26 cellular contexts compared by ENCODE assay signal in the genomic region with DNA sequence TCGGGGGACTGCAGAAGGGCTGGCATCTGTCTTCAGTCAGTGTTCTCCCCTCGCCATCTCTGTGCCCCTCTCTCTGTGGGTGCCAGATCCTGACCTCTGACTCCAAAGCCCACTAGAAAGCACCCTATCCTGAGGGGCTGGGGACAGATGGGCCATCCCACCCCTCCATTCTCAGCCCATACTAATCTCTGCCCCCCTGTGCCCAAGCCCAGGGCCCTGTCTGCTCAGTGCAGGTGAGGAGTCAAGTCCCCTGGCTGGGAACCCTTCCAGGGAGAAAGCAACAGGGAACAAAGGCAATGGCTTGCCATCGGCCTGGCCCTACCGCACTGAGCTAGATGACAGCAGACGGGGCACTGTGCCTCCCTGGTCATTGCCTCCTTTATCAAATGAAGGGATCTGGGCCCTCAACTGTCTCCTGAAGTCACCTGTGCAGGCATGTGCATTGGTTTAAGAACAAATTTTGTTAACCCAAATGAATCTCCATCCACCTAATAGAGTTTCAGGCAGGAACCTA.
"Had no signal": no experiment of that assay in that cellular context is flagged by ENCODE, and none has a peak within 500 bp of the region (broad histone marks: within the 10 kb centered on the region; RNA-seq: fewer than 3 reads in every experiment).

No MANE protein-coding gene starts in this region.

- ATAC-seq: activated CD4-positive, CD25-positive, alpha-beta regulatory T cell treated with anti-CD3 and anti-CD28 coated beads, Interleukin-2, amount 50 U/mL, for 24 hours; activated CD8-positive, alpha-beta memory T cell treated with anti-CD3 and anti-CD28 coated beads, Interleukin-2, amount 10 ng/mL, durations not matched to agents 7 days and 5 days; activated CD8-positive, alpha-beta T cell treated with anti-CD3 and anti-CD28 coated beads for 36 hours; activated naive CD8-positive, alpha-beta T cell treated with anti-CD3 and anti-CD28 coated beads, Interleukin-2, amount 50 U/mL, for 24 hours; left lung; pancreas; right lobe of liver; T-cell had no signal

- H3K9me3 ChIP-seq: left lung, pancreas, right lobe of liver, thyroid gland had no signal

- DNase-seq: activated CD4-positive, alpha-beta T cell treated with anti-CD3 and anti-CD28 coated beads, Interleukin-2, amount 10 ng/mL, durations not matched to agents 24 days and 14 days; activated CD8-positive, alpha-beta memory T cell treated with anti-CD3 and anti-CD28 coated beads, Interleukin-2, amount 10 ng/mL, durations not matched to agents 7 days and 5 days; activated CD8-positive, alpha-beta T cell treated with anti-CD3 and anti-CD28 coated beads for 36 hours; activated gamma-delta T cell; activated naive CD4-positive, alpha-beta T cell treated with anti-CD3 and anti-CD28 coated beads, Interleukin-2, amount 50 U/mL, for 16 hours; activated naive CD8-positive, alpha-beta T cell treated with anti-CD3 and anti-CD28 coated beads, Interleukin-2, amount 50 U/mL, for 24 hours; effector CD4-positive, alpha-beta T cell; immature natural killer cell; kidney glomerular epithelial cell; pancreas; right lobe of liver; stimulated activated CD4-positive, alpha-beta T cell treated with anti-CD3 and anti-CD28 coated beads, Interleukin-2, amount 100 ng/mL, for 24 hours; stimulated activated naive CD4-positive, alpha-beta T cell; substantia nigra; T-cell; thyroid gland had no signal

- H3K4me1 Mint-ChIP-seq: T-cell had no signal

- H3K27ac ChIP-seq: cardiac muscle cell, left lung, pancreas, right lobe of liver, skin epidermis, thyroid gland, VCaP had no signal

- H3K36me3 Mint-ChIP-seq: activated CD8-positive, alpha-beta memory T cell treated with anti-CD3 and anti-CD28 coated beads, Interleukin-2, amount 10 ng/mL, durations not matched to agents 7 days and 5 days; T-cell had no signal

- H3K36me3 ChIP-seq: cardiac muscle cell, left lung, pancreas, right lobe of liver, thyroid gland had no signal

- H3K4me3 Mint-ChIP-seq: activated CD4-positive, alpha-beta T cell treated with anti-CD3 and anti-CD28 coated beads, Interleukin-2, amount 10 ng/mL, durations not matched to agents 24 days and 14 days; activated CD8-positive, alpha-beta memory T cell treated with anti-CD3 and anti-CD28 coated beads, Interleukin-2, amount 10 ng/mL, durations not matched to agents 7 days and 5 days; activated CD8-positive, alpha-beta T cell treated with anti-CD3 and anti-CD28 coated beads for 36 hours; activated naive CD8-positive, alpha-beta T cell treated with anti-CD3 and anti-CD28 coated beads, Interleukin-2, amount 50 U/mL, for 24 hours; activated T-helper 1 cell treated with anti-CD3 and anti-CD28 coated beads, Interleukin-12 subunit alpha, Interleukin-12 subunit beta, Interleukin-2, Interleukin-4 antibody, amounts not matched to agents 30 ng/mL and 10 ng/mL and 1 ng/mL, durations not matched to agents 14 hours and 24 hours and 36 hours; dendritic cell treated with granulocyte-macrophage colony-stimulating factor and Interleukin-4, amounts not matched to agents 40 ng/mL and 50 ng/mL, for 4 days; immature natural killer cell; T-cell; T-helper 2 cell treated with Interferon-gamma antibody and Interleukin-4, amounts not matched to agents 5 μg/mL and 100 μg/mL, for 36 hours had no signal

- H3K27ac Mint-ChIP-seq: activated CD4-positive, alpha-beta T cell treated with anti-CD3 and anti-CD28 coated beads, Interleukin-2, amount 10 ng/mL, durations not matched to agents 24 days and 14 days; activated CD8-positive, alpha-beta memory T cell treated with anti-CD3 and anti-CD28 coated beads, Interleukin-2, amount 10 ng/mL, durations not matched to agents 7 days and 5 days; activated CD8-positive, alpha-beta T cell treated with anti-CD3 and anti-CD28 coated beads for 36 hours; activated naive CD8-positive, alpha-beta T cell treated with anti-CD3 and anti-CD28 coated beads, Interleukin-2, amount 50 U/mL, for 24 hours; activated T-helper 1 cell treated with anti-CD3 and anti-CD28 coated beads, Interleukin-12 subunit alpha, Interleukin-12 subunit beta, Interleukin-2, Interleukin-4 antibody, amounts not matched to agents 30 ng/mL and 10 ng/mL and 1 ng/mL, durations not matched to agents 14 hours and 24 hours and 36 hours; dendritic cell treated with granulocyte-macrophage colony-stimulating factor and Interleukin-4, amounts not matched to agents 40 ng/mL and 50 ng/mL, for 4 days; immature natural killer cell; T-cell; T-helper 2 cell treated with Interferon-gamma antibody and Interleukin-4, amounts not matched to agents 5 μg/mL and 100 μg/mL, for 36 hours had no signal

- H3K27me3 Mint-ChIP-seq: activated CD8-positive, alpha-beta T cell treated with anti-CD3 and anti-CD28 coated beads for 36 hours; activated naive CD8-positive, alpha-beta T cell treated with anti-CD3 and anti-CD28 coated beads, Interleukin-2, amount 50 U/mL, for 24 hours; T-cell had no signal

- H3K9me3 Mint-ChIP-seq: activated CD4-positive, alpha-beta T cell treated with anti-CD3 and anti-CD28 coated beads, Interleukin-2, amount 10 ng/mL, durations not matched to agents 24 days and 14 days; activated CD8-positive, alpha-beta T cell treated with anti-CD3 and anti-CD28 coated beads for 36 hours; activated naive CD8-positive, alpha-beta T cell treated with anti-CD3 and anti-CD28 coated beads, Interleukin-2, amount 50 U/mL, for 24 hours; activated T-helper 1 cell treated with anti-CD3 and anti-CD28 coated beads, Interleukin-12 subunit alpha, Interleukin-12 subunit beta, Interleukin-2, Interleukin-4 antibody, amounts not matched to agents 30 ng/mL and 10 ng/mL and 1 ng/mL, durations not matched to agents 14 hours and 24 hours and 36 hours; dendritic cell treated with granulocyte-macrophage colony-stimulating factor and Interleukin-4, amounts not matched to agents 40 ng/mL and 50 ng/mL, for 4 days; immature natural killer cell; T-cell; T-helper 2 cell treated with Interferon-gamma antibody and Interleukin-4, amounts not matched to agents 5 μg/mL and 100 μg/mL, for 36 hours had no signal

- H3K4me3 ChIP-seq: cardiac muscle cell, left lung, lung, pancreas, right lobe of liver, skin epidermis, thyroid gland had no signal

- FAIRE-seq: endometrium, pancreas had no signal

- H3K27me3 ChIP-seq: cardiac muscle cell, left lung, pancreas, right lobe of liver, thyroid gland had no signal
